8 cellular contexts compared by ENCODE assay signal in the genomic region with DNA sequence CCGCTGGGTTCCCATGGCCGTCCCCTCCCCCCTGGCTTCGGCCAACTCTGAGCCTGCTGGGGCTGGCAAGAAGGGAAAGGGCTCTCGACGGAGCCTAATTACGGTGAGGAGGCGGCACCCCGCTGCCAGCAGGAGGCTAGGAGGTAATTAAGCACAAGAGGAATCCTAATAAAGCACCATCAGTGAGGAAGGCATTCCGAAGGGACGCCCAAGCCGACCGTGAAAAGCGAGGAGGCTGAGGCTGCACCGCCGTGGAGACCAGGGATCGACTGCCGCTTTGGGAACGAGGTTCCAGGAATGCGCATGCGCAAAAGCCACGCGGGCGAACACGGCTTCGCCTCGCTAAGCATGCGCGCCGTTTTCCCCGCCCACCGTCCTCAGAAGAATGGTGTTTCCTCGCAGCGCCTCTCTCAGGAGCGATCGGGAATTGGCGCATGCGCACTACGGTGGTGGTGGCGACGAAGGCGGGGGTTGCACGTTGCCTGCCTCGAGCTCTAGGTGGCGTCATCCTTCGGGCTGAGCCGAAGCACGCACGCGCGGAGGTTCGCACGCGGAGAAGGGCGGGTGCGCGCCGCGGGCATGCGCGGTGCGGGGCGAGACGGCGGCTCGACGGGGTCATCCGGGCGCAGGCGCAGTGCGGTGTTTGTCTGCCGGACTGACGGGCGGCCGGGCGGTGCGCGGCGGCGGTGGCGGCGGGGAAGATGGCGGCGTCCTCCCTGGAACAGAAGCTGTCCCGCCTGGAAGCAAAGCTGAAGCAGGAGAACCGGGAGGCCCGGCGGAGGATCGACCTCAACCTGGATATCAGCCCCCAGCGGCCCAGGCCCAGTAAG. TPM values are rescaled to one million over a fixed set of nuclear protein-coding genes. Genes with fewer than 3 reads are reported as not detected.
A peak's percentile ranks its signal among the peaks of the same experiment; 100 is the strongest.
DNase-seq lines count a peak whose midpoint lies in the region; ATAC-seq and TF ChIP-seq lines count a peak whose summit lies in the region.

A gene (plus strand): TSS at position 634 of the 830 bp plus-strand sequence. CDS start 68 bp downstream, at position 702.

- no peaks in the 10 kb centered on the region for H3K27me3 Mint-ChIP-seq in activated naive CD8-positive, alpha-beta T cell treated with anti-CD3 and anti-CD28 coated beads, Interleukin-2, amount 10 ng/mL, durations not matched to agents 7 days and 5 days
- H3K27me3 Mint-ChIP-seq in osteocyte (ENCODE audit: unreplicated experiment): no peaks in the 10 kb centered on the region

- H3K36me3 Mint-ChIP-seq in activated naive CD8-positive, alpha-beta T cell treated with anti-CD3 and anti-CD28 coated beads, Interleukin-2, amount 10 ng/mL, durations not matched to agents 7 days and 5 days: peaks cover 2% of the 10 kb centered on the region
- H3K36me3 Mint-ChIP-seq in osteocyte (ENCODE audit: unreplicated experiment): peaks cover 3% of the 10 kb centered on the region

- peak within 1 kb of the TSS; percentile 45 for H3K27ac ChIP-seq in SU-DHL-6 (ENCODE audit: low read depth, low read length)
- peak within 1 kb of the TSS; percentile 95 for H3K27ac ChIP-seq in thymus (ENCODE audit: low read depth)

- H3K27ac Mint-ChIP-seq in activated naive CD8-positive, alpha-beta T cell treated with anti-CD3 and anti-CD28 coated beads, Interleukin-2, amount 10 ng/mL, durations not matched to agents 7 days and 5 days: peak within 1 kb of the TSS; percentile 92
- peak within 1 kb of the TSS; percentile 91 for H3K27ac Mint-ChIP-seq in osteocyte (ENCODE audit: unreplicated experiment)

- peak; percentile 100 for DNase-seq in NCI-H128 (lab: John Stamatoyannopoulos, UW; ENCODE audit: unreplicated experiment)
- DNase-seq in activated naive CD8-positive, alpha-beta T cell treated with anti-CD3 and anti-CD28 coated beads, Interleukin-2, amount 10 ng/mL, durations not matched to agents 7 days and 5 days: peak; percentile 100
- DNase-seq in head of caudate nucleus: peak; percentile 95 to 100 (median 99)
- DNase-seq in osteocyte (ENCODE audit: extremely low spot score, unreplicated experiment): peak; percentile 100

- H4K20me1 ChIP-seq in SU-DHL-6 (ENCODE audit: low read depth, low read length): no peaks in the 10 kb centered on the region

- H2AFZ ChIP-seq in SU-DHL-6 (ENCODE audit: low read depth, low read length, severe bottlenecking): peak within 1 kb of the TSS; percentile 58

- H3K79me2 ChIP-seq in SU-DHL-6 (ENCODE audit: insufficient read depth, low read length): peaks cover 28% of the 10 kb centered on the region

- peaks cover 15% of the 10 kb centered on the region for H3K4me1 Mint-ChIP-seq in activated naive CD8-positive, alpha-beta T cell treated with anti-CD3 and anti-CD28 coated beads, Interleukin-2, amount 10 ng/mL, durations not matched to agents 7 days and 5 days
- peaks cover 26% of the 10 kb centered on the region for H3K4me1 Mint-ChIP-seq in osteocyte (ENCODE audit: unreplicated experiment)

- peak within 1 kb of the TSS; percentile 90 for H3K4me3 Mint-ChIP-seq in activated naive CD8-positive, alpha-beta T cell treated with anti-CD3 and anti-CD28 coated beads, Interleukin-2, amount 10 ng/mL, durations not matched to agents 7 days and 5 days
- peak within 1 kb of the TSS; percentile 82 for H3K4me3 Mint-ChIP-seq in osteocyte (ENCODE audit: unreplicated experiment)

- H3K9me2 ChIP-seq in SU-DHL-6 (replicated peaks; ENCODE audit: insufficient read depth, low read length): no peaks in the 10 kb centered on the region

- peak; percentile 89 for ATAC-seq in HG02759 (IDR thresholded peaks at IDR 0.05; ENCODE audit: unreplicated experiment)
- peak; percentile 86 for ATAC-seq in activated naive CD8-positive, alpha-beta T cell treated with anti-CD3 and anti-CD28 coated beads, Interleukin-2, amount 10 ng/mL, durations not matched to agents 7 days and 5 days (ENCODE audit: low read depth)

- H3K9me3 ChIP-seq in SU-DHL-6 (ENCODE audit: insufficient read depth, low read length) (no peaks in the 10 kb centered on the region), thymus (ENCODE audit: control insufficient read depth) (no peaks in the 10 kb centered on the region)

- under 1% methylated on average over 89 of the region's 89 CpGs for WGBS in thymus

- intact Hi-C loops in head of caudate nucleus (cut with DNase I): loop anchor here (2.0 to 5.0 kb wide), 2 partner anchors 41 to 223 kb away; a partner anchor contains a TSS

- H3K9me3 Mint-ChIP-seq in activated naive CD8-positive, alpha-beta T cell treated with anti-CD3 and anti-CD28 coated beads, Interleukin-2, amount 10 ng/mL, durations not matched to agents 7 days and 5 days: no peaks in the 10 kb centered on the region
- no peaks in the 10 kb centered on the region for H3K9me3 Mint-ChIP-seq in osteocyte (ENCODE audit: unreplicated experiment)

- no peaks in the 10 kb centered on the region for H3K27me3 ChIP-seq in SU-DHL-6 (ENCODE audit: low read length)
- no peaks in the 10 kb centered on the region for H3K27me3 ChIP-seq in thymus (ENCODE audit: control insufficient read depth, insufficient read depth)

- H3K4me2 ChIP-seq in SU-DHL-6 (ENCODE audit: low read depth, low read length, poor library complexity, severe bottlenecking): peak within 1 kb of the TSS; percentile 94

- peaks cover 13% of the 10 kb centered on the region for H3K4me1 ChIP-seq in thymus (ENCODE audit: control insufficient read depth, insufficient read depth, low read length)

- H3F3A ChIP-seq in SU-DHL-6 (ENCODE audit: insufficient read depth): no peaks in the 10 kb centered on the region

- peak; percentile 63 for TF ChIP-seq CTCF in GM12873 (IDR thresholded peaks at IDR 0.05; ENCODE audit: insufficient read depth, low read depth, low read length, missing control alignments)
- TF ChIP-seq CTCF in SU-DHL-6 (IDR thresholded peaks at IDR 0.05; ENCODE audit: insufficient read depth, low read length, poor library complexity, severe bottlenecking): peak; percentile 42
- TF ChIP-seq CTCF in osteocyte (IDR thresholded peaks at IDR 0.05): peak; percentile 59

- H3K36me3 ChIP-seq in SU-DHL-6 (ENCODE audit: low read length) (no peaks in the 10 kb centered on the region), thymus (ENCODE audit: control insufficient read depth, insufficient read depth) (peaks cover 22% of the 10 kb centered on the region)

- POLR2A ChIA-PET in activated naive CD8-positive, alpha-beta T cell treated with anti-CD3 and anti-CD28 coated beads, Interleukin-2, amount 10 ng/mL, durations not matched to agents 7 days and 5 days (lab: Charles Lee): interaction anchor here (0.8 to 1.6 kb wide), 13 partner anchors 9 to 364 kb away, joined by 3 to 22 read pairs (median 4); a partner anchor contains a TSS

- H3K4me3 ChIP-seq in SU-DHL-6 (ENCODE audit: insufficient read depth, low read length, poor library complexity, severe bottlenecking) (peak within 1 kb of the TSS; percentile 88), thymus (ENCODE audit: low read length) (peak within 1 kb of the TSS; percentile 59)

- H3K9ac ChIP-seq in SU-DHL-6 (ENCODE audit: low read length): peak within 1 kb of the TSS; percentile 81

RNA-seq across cellular contexts. Expression of the gene that starts here (rescaled TPM):
- 10 to 100 TPM; 46.8 to 46.9 TPM for total RNA-seq in activated naive CD8-positive, alpha-beta T cell treated with anti-CD3 and anti-CD28 coated beads, Interleukin-2, amount 10 ng/mL, durations not matched to agents 7 days and 5 days
- 34.4 and 42.1 TPM in 2 replicates for total RNA-seq in osteocyte
- 45.4 TPM for polyA plus RNA-seq in thymus

Comparison
In these comparisons a context has a peak if more than half of its experiments do, and no peak if none do; other contexts are left out.
1. Peak in every context shown above with its lines: DNase-seq, ATAC-seq, H3K4me3 ChIP-seq and H3K27ac ChIP-seq.